Comparison of ENCODE assay signal across 8 cellular contexts in the genomic region with DNA sequence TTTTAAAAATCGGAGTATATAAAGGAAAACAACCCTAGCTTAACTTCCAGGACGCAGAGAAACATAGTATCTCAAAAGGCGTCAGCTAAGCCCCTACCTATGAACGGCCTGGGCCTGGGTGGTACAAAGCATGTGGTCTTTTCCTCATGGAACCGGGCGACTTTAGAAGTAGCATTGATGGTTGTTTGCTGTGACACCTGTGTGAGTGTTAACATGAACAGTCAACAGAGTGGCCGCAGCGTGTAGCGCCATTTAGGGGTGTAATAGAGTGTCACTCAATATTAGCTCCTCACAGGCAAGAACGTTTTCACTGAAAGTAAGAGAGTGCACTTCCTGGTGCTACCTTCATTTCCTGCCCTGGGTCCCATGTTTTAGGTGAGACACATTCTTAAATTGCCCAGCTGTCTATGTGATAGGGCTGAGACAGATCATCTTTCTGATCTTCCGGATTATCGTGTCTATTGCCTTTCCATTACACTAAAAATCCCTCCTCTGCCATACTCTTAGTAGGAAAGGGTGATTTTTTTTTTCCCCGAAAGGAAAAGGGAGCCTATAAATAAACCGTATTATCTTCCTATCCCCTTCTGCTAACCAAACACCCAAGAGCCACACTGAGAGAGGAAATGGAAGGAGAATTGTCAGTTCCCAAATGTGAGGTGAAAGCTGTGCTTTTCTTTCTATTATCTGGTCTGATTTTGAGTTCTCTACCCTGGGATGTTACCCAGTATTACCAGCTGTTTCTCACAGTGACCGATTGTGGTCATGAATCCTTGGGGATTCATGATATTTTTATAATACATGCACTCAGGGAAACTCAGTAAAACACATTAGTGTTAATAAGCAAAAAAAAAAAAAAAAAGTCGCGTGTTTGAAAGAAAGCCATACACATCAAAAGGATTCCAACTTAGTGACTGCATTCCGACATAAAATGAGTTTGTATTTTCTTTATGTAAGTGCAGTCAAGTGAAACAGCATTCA. TPM values are rescaled to one million over a fixed set of nuclear protein-coding genes. Genes with fewer than 3 reads are reported as not detected.
DNase-seq lines count a peak whose midpoint lies in the region; ATAC-seq and TF ChIP-seq lines count a peak whose summit lies in the region.

No MANE protein-coding gene starts in this region.

- H2BK120ac ChIP-seq in H9 (ENCODE audit: low read depth, low read length, poor library complexity, severe bottlenecking), result no peak overlapping the region

- H4K91ac ChIP-seq in H9 (ENCODE audit: insufficient read length, low read depth, low read length), result no peak overlapping the region

- no peak overlapping the region for H3K18ac ChIP-seq in H9 (ENCODE audit: insufficient read length, low read depth, low read length)

- H3K9me3 ChIP-seq in H9 (ENCODE audit: control insufficient read depth, low read depth, low read length), result no peaks in the 10 kb centered on the region

- TF ChIP-seq CTCF in H9 (conservative IDR thresholded peaks at IDR 0.05), result no peak
- no peak for TF ChIP-seq CTCF in VCaP (conservative IDR thresholded peaks at IDR 0.05)

- H2AFZ ChIP-seq in H9 (ENCODE audit: low read length), result no peak overlapping the region

- H4K8ac ChIP-seq in H9 (replicated peaks; ENCODE audit: insufficient read length, low read depth, low read length), result no peak overlapping the region

- H3K14ac ChIP-seq in H9 (ENCODE audit: insufficient read depth, low read length), result no peak overlapping the region

- no peaks in the 10 kb centered on the region for H3K27me3 Mint-ChIP-seq in H9 (ENCODE audit: low read depth)
- no peaks in the 10 kb centered on the region for H3K27me3 Mint-ChIP-seq in central memory CD8-positive, alpha-beta T cell

- H4K5ac ChIP-seq in H9 (ENCODE audit: insufficient read length, low read depth, low read length), result peak overlapping the region; percentile 37

- H3K56ac ChIP-seq in H9 (ENCODE audit: insufficient read length, low read depth, low read length), result no peak overlapping the region

- H2BK5ac ChIP-seq in H9 (ENCODE audit: insufficient read length, low read length), result no peak overlapping the region

- no peak overlapping the region for H2BK12ac ChIP-seq in H9 (ENCODE audit: insufficient read length, low read depth, low read length)

- H3K4me1 Mint-ChIP-seq in H9, result peaks cover 25 to 31% of the 10 kb centered on the region in 2 experiments
- peaks cover 52% of the 10 kb centered on the region for H3K4me1 Mint-ChIP-seq in central memory CD8-positive, alpha-beta T cell

- peak; percentile 50 for ATAC-seq in central memory CD8-positive, alpha-beta T cell (replicated peaks; ENCODE audit: extremely low read depth, poor library complexity, severe bottlenecking)

- peaks cover 0 to 16% (median 9%) of the 10 kb centered on the region in 3 experiments; a peak in 6 of 7 replicates for H3K36me3 Mint-ChIP-seq in H9 (ENCODE audit: insufficient read depth in 1 of 3, low read depth in 3 of 3)
- peaks cover 14% of the 10 kb centered on the region for H3K36me3 Mint-ChIP-seq in central memory CD8-positive, alpha-beta T cell (ENCODE audit: insufficient read depth)

- peaks cover 4% of the 10 kb centered on the region; the same call in 1 of the 2 replicates for H3K4me1 ChIP-seq in H9 (ENCODE audit: insufficient read depth, low read length)

- H2AK5ac ChIP-seq in H9 (ENCODE audit: insufficient read length, low read length), result no peak overlapping the region

- DNase-seq in ELR (ENCODE audit: low read depth), result peak; percentile 75
- DNase-seq in H9, result no peak
- peak; percentile 29 for DNase-seq in NCI-H1105 (lab: John Stamatoyannopoulos, UW)
- peak; percentile 43 to 63 for DNase-seq in central memory CD8-positive, alpha-beta T cell (ENCODE audit: low spot score in 2 of 2)
- DNase-seq in medulla oblongata (ENCODE audit: extremely low spot score), result peak; percentile 27
- peak; percentile 22 for DNase-seq in stimulated activated CD8-positive, alpha-beta memory T cell treated with anti-CD3 and anti-CD28 coated beads, Interleukin-7, amount 100 ng/mL, for 24 hours (ENCODE audit: low read depth)
- DNase-seq in GDM1 (lab: John Stamatoyannopoulos, UW), result no peak

- H3K79me2 ChIP-seq in H9 (ENCODE audit: insufficient read depth, low read length), result peaks cover 29% of the 10 kb centered on the region; the same call in 1 of the 2 replicates

- H2BK15ac ChIP-seq in H9 (ENCODE audit: low read depth, low read length), result no peak overlapping the region

- no peak overlapping the region for H3K23ac ChIP-seq in H9 (ENCODE audit: insufficient read length, low read depth, low read length)

- peak overlapping the region; percentile 95 for H3K9ac ChIP-seq in H9 (ENCODE audit: extremely low read depth, insufficient read length, low read length)

- H3K4me2 ChIP-seq in H9 (ENCODE audit: insufficient read depth, insufficient read length, low read length), result peak overlapping the region; percentile 83

- peaks cover 10% of the 10 kb centered on the region for H3K23me2 ChIP-seq in H9 (ENCODE audit: insufficient read length, low read depth, low read length, poor library complexity, severe bottlenecking)

- H3K4ac ChIP-seq in H9 (ENCODE audit: low read depth, low read length), result no peak overlapping the region

- no CpG with 5 or more reads among the region's 18 CpGs for WGBS in H9 (ENCODE audit: extremely low coverage, insufficient read length, low lambda C conversion rate)

- H2BK20ac ChIP-seq in H9 (ENCODE audit: low read depth, low read length, poor library complexity, severe bottlenecking), result no peak overlapping the region

- peaks cover 5 to 8% of the 10 kb centered on the region in 2 experiments; a peak in 4 of 5 replicates for H3K9me3 Mint-ChIP-seq in H9
- H3K9me3 Mint-ChIP-seq in central memory CD8-positive, alpha-beta T cell, result no peaks in the 10 kb centered on the region

- no peak overlapping the region for H3K27ac ChIP-seq in H9 (ENCODE audit: insufficient read length, low read depth, low read length)
- H3K27ac ChIP-seq in VCaP, result peak overlapping the region; percentile 94

- H3K27ac Mint-ChIP-seq in H9, result peak overlapping the region; percentile 82 to 95 (median 91)
- H3K27ac Mint-ChIP-seq in central memory CD8-positive, alpha-beta T cell (ENCODE audit: low read depth), result peak overlapping the region; percentile 88

- peak overlapping the region; percentile 82 to 88 for H3K4me3 Mint-ChIP-seq in H9
- H3K4me3 Mint-ChIP-seq in central memory CD8-positive, alpha-beta T cell, result peak overlapping the region; percentile 94

- H3T11ph ChIP-seq in H9 (ENCODE audit: low read length), result no peak overlapping the region

- no peaks in the 10 kb centered on the region for H3K27me3 ChIP-seq in H9 (ENCODE audit: insufficient read depth, low read length)

- no peaks in the 10 kb centered on the region for H3K79me1 ChIP-seq in H9 (ENCODE audit: insufficient read depth, low read depth, low read length, poor library complexity, severe bottlenecking)

- H4K20me1 ChIP-seq in H9 (ENCODE audit: control insufficient read depth, insufficient read depth, insufficient read length), result no peaks in the 10 kb centered on the region

RNA-seq across cellular contexts. Expression of gene GORASP2, which starts 1.4 kb away (rescaled TPM):
- 96.9 and 97.7 TPM in 2 replicates for total RNA-seq in H9 (2021)

Comparison
In these comparisons a context has a peak if more than half of its experiments do, and no peak if none do; other contexts are left out.
1. DNase-seq: peak in ELR (single experiment), NCI-H1105 (single experiment), central memory CD8-positive, alpha-beta T cell (2 of 2), medulla oblongata (single experiment) and stimulated activated CD8-positive, alpha-beta memory T cell treated with anti-CD3 and anti-CD28 coated beads, Interleukin-7, amount 100 ng/mL, for 24 hours (single experiment); none in H9 (single experiment) and GDM1 (single experiment).